1 cellular context compared by ENCODE assay signal in genomic region chr12:12474471-12474928, GRCh38.
TF ChIP-seq lines count a peak whose summit lies in the region.

No MANE protein-coding gene starts in this region.

TF ChIP-seq in SK-N-SH, 30 proteins besides CTCF, POLR2A, EP300 and RAD21 (continued from another document):
- TF ChIP-seq IRF3 (IDR thresholded peaks at IDR 0.05; ENCODE audit: low read depth, low read length) (no peak), EZH2phosphoT487 (IDR thresholded peaks at IDR 0.05; ENCODE audit: borderline replicate concordance, low read depth) (no peak), SMC3 (IDR thresholded peaks at IDR 0.05; ENCODE audit: low read depth, low read length) (no peak), PBX3 (IDR thresholded peaks at IDR 0.05) (no peak), TAF1 (IDR thresholded peaks at IDR 0.05; ENCODE audit: borderline replicate concordance, low read depth, low read length) (no peak), CHD2 (IDR thresholded peaks at IDR 0.05; ENCODE audit: low read length, partially characterized antibody) (no peak), JUND (IDR thresholded peaks at IDR 0.05) (no peak), USF2 (IDR thresholded peaks at IDR 0.05; ENCODE audit: borderline replicate concordance, low read depth, low read length) (no peak), SIN3A (IDR thresholded peaks at IDR 0.05; ENCODE audit: borderline replicate concordance, low read depth, low read length) (no peak), NRF1 (IDR thresholded peaks at IDR 0.05; ENCODE audit: low read depth, low read length) (no peak), TEAD4 (IDR thresholded peaks at IDR 0.05; ENCODE audit: borderline replicate concordance, insufficient read depth) (no peak), RCOR1 (IDR thresholded peaks at IDR 0.05; ENCODE audit: low read length) (no peak), NFIC (IDR thresholded peaks at IDR 0.05; ENCODE audit: borderline replicate concordance) (no peak)
- TF ChIP-seq, protein P1, sequence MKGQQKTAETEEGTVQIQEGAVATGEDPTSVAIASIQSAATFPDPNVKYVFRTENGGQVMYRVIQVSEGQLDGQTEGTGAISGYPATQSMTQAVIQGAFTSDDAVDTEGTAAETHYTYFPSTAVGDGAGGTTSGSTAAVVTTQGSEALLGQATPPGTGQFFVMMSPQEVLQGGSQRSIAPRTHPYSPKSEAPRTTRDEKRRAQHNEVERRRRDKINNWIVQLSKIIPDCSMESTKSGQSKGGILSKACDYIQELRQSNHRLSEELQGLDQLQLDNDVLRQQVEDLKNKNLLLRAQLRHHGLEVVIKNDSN (IDR thresholded peaks at IDR 0.05; ENCODE audit: borderline replicate concordance, low read depth) = no peak
- TF ChIP-seq, protein P2, sequence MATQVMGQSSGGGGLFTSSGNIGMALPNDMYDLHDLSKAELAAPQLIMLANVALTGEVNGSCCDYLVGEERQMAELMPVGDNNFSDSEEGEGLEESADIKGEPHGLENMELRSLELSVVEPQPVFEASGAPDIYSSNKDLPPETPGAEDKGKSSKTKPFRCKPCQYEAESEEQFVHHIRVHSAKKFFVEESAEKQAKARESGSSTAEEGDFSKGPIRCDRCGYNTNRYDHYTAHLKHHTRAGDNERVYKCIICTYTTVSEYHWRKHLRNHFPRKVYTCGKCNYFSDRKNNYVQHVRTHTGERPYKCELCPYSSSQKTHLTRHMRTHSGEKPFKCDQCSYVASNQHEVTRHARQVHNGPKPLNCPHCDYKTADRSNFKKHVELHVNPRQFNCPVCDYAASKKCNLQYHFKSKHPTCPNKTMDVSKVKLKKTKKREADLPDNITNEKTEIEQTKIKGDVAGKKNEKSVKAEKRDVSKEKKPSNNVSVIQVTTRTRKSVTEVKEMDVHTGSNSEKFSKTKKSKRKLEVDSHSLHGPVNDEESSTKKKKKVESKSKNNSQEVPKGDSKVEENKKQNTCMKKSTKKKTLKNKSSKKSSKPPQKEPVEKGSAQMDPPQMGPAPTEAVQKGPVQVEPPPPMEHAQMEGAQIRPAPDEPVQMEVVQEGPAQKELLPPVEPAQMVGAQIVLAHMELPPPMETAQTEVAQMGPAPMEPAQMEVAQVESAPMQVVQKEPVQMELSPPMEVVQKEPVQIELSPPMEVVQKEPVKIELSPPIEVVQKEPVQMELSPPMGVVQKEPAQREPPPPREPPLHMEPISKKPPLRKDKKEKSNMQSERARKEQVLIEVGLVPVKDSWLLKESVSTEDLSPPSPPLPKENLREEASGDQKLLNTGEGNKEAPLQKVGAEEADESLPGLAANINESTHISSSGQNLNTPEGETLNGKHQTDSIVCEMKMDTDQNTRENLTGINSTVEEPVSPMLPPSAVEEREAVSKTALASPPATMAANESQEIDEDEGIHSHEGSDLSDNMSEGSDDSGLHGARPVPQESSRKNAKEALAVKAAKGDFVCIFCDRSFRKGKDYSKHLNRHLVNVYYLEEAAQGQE (IDR thresholded peaks at IDR 0.05; ENCODE audit: low read depth, low read length) = no peak
